Comparison of ENCODE assay signal across 8 cellular contexts in the genomic region with DNA sequence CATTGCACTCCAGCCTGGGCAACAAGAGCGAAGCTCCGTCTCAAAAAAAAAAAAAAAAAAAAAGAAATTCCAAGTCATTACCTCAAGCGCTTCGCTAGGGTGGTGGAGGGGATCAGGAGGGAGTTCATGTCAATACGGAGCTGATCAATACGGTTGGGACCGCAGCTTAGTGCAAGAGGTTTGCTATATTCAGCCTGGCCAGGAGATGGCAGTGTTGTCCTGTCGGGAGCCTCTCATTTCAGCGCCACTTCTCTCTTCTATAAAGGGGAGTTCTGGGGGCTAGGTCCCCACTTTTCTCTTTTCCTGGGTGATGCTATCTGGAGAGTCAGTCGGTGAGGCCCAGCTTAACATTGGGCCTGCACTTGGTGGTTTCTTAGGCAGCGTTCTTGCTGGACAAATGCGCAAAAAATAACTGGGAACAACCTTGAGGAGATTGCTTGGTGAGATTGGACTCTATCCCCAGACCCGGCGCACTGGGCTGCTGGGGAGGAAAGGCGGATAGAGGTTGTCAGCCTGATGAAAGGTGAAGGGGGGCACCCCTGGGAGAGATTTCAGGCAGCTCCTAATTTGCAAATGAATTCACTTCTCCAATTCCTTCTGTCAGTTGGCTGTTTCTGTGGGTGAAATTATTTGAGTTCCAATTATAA. TPM values are rescaled to one million over a fixed set of nuclear protein-coding genes. Genes with fewer than 3 reads are reported as not detected.
DNase-seq lines count a peak whose midpoint lies in the region; ATAC-seq and TF ChIP-seq lines count a peak whose summit lies in the region.

No MANE protein-coding gene starts in this region.

- H3K4me1 Mint-ChIP-seq in activated naive CD4-positive, alpha-beta T cell treated with anti-CD3 and anti-CD28 coated beads for 36 hours (ENCODE audit: low read depth) = peaks cover 13% of the 10 kb centered on the region

- H3K9me3 ChIP-seq in SK-N-MC (ENCODE audit: low read depth, low read length) (no peaks in the 10 kb centered on the region), heart left ventricle (no peaks in the 10 kb centered on the region)

- peak overlapping the region; percentile 35; the same call in 1 of the 2 replicates for H3K27ac ChIP-seq in SK-N-MC
- H3K27ac ChIP-seq in heart left ventricle = no peak overlapping the region

- peaks cover 0 to 18% (median 4%) of the 10 kb centered on the region in 12 donors for H3K4me1 ChIP-seq in heart left ventricle

- no peak overlapping the region for H3K4me3 Mint-ChIP-seq in activated naive CD4-positive, alpha-beta T cell treated with anti-CD3 and anti-CD28 coated beads for 36 hours

- H3K9ac ChIP-seq in SK-N-MC (ENCODE audit: insufficient read length) = peak overlapping the region; percentile 2

- in situ Hi-C loops in GM13976 (cut with MboI; ENCODE audit: low sequenced_read_pairs, unreplicated experiment) (no loop called here), KBM-7 (cut with MboI; ENCODE audit: low pct_unique_long_range_greater_than_20kb, low sequenced_read_pairs) (no loop called here)

- no peak for TF ChIP-seq POLR2A in heart left ventricle (IDR thresholded peaks at IDR 0.05)

- CTCF ChIA-PET in activated naive CD4-positive, alpha-beta T cell treated with anti-CD3 and anti-CD28 coated beads for 36 hours (lab: Charles Lee) = interaction anchor here (0.6 to 5.4 kb wide), 64 partner anchors 9 to 1164 kb away, joined by 3 to 261 read pairs (median 4); a partner anchor contains a TSS

- ATAC-seq in heart left ventricle (peak; percentile 32 to 66 (median 60)), HG02852 (IDR thresholded peaks at IDR 0.05; ENCODE audit: unreplicated experiment) (no peak), HG03457 (IDR thresholded peaks at IDR 0.05; ENCODE audit: unreplicated experiment) (no peak)

- peaks cover 27% of the 10 kb centered on the region for H3K27me3 Mint-ChIP-seq in activated naive CD4-positive, alpha-beta T cell treated with anti-CD3 and anti-CD28 coated beads for 36 hours (ENCODE audit: low read depth)

- H3K36me3 Mint-ChIP-seq in activated naive CD4-positive, alpha-beta T cell treated with anti-CD3 and anti-CD28 coated beads for 36 hours (ENCODE audit: low read depth) = no peaks in the 10 kb centered on the region

- TF ChIP-seq CTCF in GM13976 (IDR thresholded peaks at IDR 0.05; ENCODE audit: borderline replicate concordance, control extremely low read depth, extremely low read depth, insufficient read depth, missing control alignments) = peak; percentile 85
- TF ChIP-seq CTCF in heart left ventricle (IDR thresholded peaks at IDR 0.05) = peak; percentile 84 to 93 (median 88)

- 5 to 9% (median 7%) methylated on average over 15 of the region's 15 CpGs for WGBS in heart left ventricle, 4 donors

- DNase-seq in GM13976 (ENCODE audit: low spot score) (peak; percentile 77), KBM-7 (peak; percentile 66), SK-N-MC (ENCODE audit: low read depth, low spot score) (no peak), heart left ventricle (peak in 3 of 5 donors; percentile 45 to 61 (median 48)), retina (peak; percentile 85)
- DNase-seq in activated naive CD4-positive, alpha-beta T cell treated with anti-CD3 and anti-CD28 coated beads for 36 hours = peak; percentile 78

- H3K36me3 ChIP-seq in SK-N-MC (ENCODE audit: insufficient read depth, low read length) = no peaks in the 10 kb centered on the region
- H3K36me3 ChIP-seq in heart left ventricle = no peaks in the 10 kb centered on the region

- peaks cover 0 to 6% (median 0%) of the 10 kb centered on the region in 9 donors for H3K27me3 ChIP-seq in heart left ventricle

- no peak overlapping the region for H3K27ac Mint-ChIP-seq in activated naive CD4-positive, alpha-beta T cell treated with anti-CD3 and anti-CD28 coated beads for 36 hours

- H3K4me3 ChIP-seq in SK-N-MC (no peak overlapping the region), heart left ventricle (no peak overlapping the region)

- H3K9me3 Mint-ChIP-seq in activated naive CD4-positive, alpha-beta T cell treated with anti-CD3 and anti-CD28 coated beads for 36 hours = no peaks in the 10 kb centered on the region

- intact Hi-C loops in activated naive CD4-positive, alpha-beta T cell treated with anti-CD3 and anti-CD28 coated beads for 36 hours (cut with micrococcal nuclease) = loop anchor here (1.0 to 5.0 kb wide), 6 partner anchors 123 to 1730 kb away; a partner anchor contains a TSS
- intact Hi-C loops in heart left ventricle (cut with DNase I) = loop anchor here in 9 of 10 donors (1.0 to 10.0 kb wide), 13 partner anchors 40 to 1693 kb away; a partner anchor contains a TSS

RNA-seq across cellular contexts. Expression of a gene that starts 40.4 kb away (rescaled TPM):
- 10 to 100 TPM; 19.5 to 21.4 TPM for total RNA-seq in activated naive CD4-positive, alpha-beta T cell treated with anti-CD3 and anti-CD28 coated beads for 36 hours
- 10 to 100 TPM; 10.0 to 45.3 (median 12.9) TPM for total RNA-seq in heart left ventricle
- 10 to 100 TPM in 1 of 2 donors, 1 to 10 TPM in 1; 4.8 to 16.0 TPM for polyA plus RNA-seq in heart left ventricle

Comparison
In these comparisons a context has a peak if more than half of its experiments do, and no peak if none do; other contexts are left out.
1. ATAC-seq: peak in heart left ventricle (4 of 4); none in HG02852 (single experiment) and HG03457 (single experiment).